8 cellular contexts compared by ENCODE assay signal in genomic region chr6:71533939-71534379, GRCh38.
A peak's percentile ranks its signal among the peaks of the same experiment; 100 is the strongest.
DNase-seq lines count a peak whose midpoint lies in the region; ATAC-seq, FAIRE-seq and TF ChIP-seq lines count a peak whose summit lies in the region.

No MANE protein-coding gene starts in this region.

- H3K27ac ChIP-seq in brain microvascular endothelial cell (no peak overlapping the region), suprapubic skin (no peak overlapping the region)

- no peak for FAIRE-seq in D721Med (lab: Jason Lieb, UNC)

- ATAC-seq in HG02588 (IDR thresholded peaks at IDR 0.05; ENCODE audit: unreplicated experiment): no peak
- ATAC-seq in HG03196 (IDR thresholded peaks at IDR 0.05; ENCODE audit: unreplicated experiment): no peak

- H3K9me3 ChIP-seq in suprapubic skin: no peaks in the 10 kb centered on the region

- H3K27me3 ChIP-seq in brain microvascular endothelial cell (replicated peaks) (no peaks in the 10 kb centered on the region), suprapubic skin (no peaks in the 10 kb centered on the region)

- peak; percentile 65 for TF ChIP-seq CTCF in D721Med (IDR thresholded peaks at IDR 0.05; ENCODE audit: insufficient read depth, missing control alignments)
- peak; percentile 44 for TF ChIP-seq CTCF in brain microvascular endothelial cell (IDR thresholded peaks at IDR 0.05; ENCODE audit: low read depth, low read length, missing control alignments)
- TF ChIP-seq CTCF in suprapubic skin (IDR thresholded peaks at IDR 0.05): peak in 1 of 2 donors; percentile 36

- in situ Hi-C loops in KBM-7 (cut with MboI; ENCODE audit: low pct_unique_long_range_greater_than_20kb, low sequenced_read_pairs): no loop called here
- in situ Hi-C loops in brain microvascular endothelial cell (cut with HindIII; ENCODE audit: low pct_ligation_motif_present, low sequenced_read_pairs): no loop called here

- no peaks in the 10 kb centered on the region for H3K4me1 ChIP-seq in suprapubic skin

- H3K4me3 ChIP-seq in brain microvascular endothelial cell (ENCODE audit: low read depth, low read length): no peak overlapping the region
- no peak overlapping the region for H3K4me3 ChIP-seq in suprapubic skin

- DNase-seq in D721Med (ENCODE audit: insufficient read length, low spot score): no peak
- peak; percentile 12 for DNase-seq in KBM-7
- no peak for DNase-seq in brain microvascular endothelial cell
- peak; percentile 38 for DNase-seq in middle frontal gyrus (ENCODE audit: extremely low spot score, low spot score)
- no peak for DNase-seq in activated CD4-positive, alpha-beta T cell treated with anti-CD3 and anti-CD28 coated beads for 1 hour
- no peak for DNase-seq in suprapubic skin (ENCODE audit: low spot score in 2 of 2)

- 58% methylated on average over 2 of the region's 2 CpGs for WGBS in suprapubic skin

- TF ChIP-seq POLR2A in suprapubic skin (IDR thresholded peaks at IDR 0.05): no peak

- TF ChIP-seq EP300 in suprapubic skin (IDR thresholded peaks at IDR 0.05): no peak

- no peaks in the 10 kb centered on the region for H3K36me3 ChIP-seq in brain microvascular endothelial cell (replicated peaks)
- no peaks in the 10 kb centered on the region for H3K36me3 ChIP-seq in suprapubic skin

Comparison
In these comparisons a context has a peak if more than half of its experiments do, and no peak if none do; other contexts are left out.
1. DNase-seq: peak in KBM-7 (single experiment) and middle frontal gyrus (single experiment); none in D721Med (single experiment), brain microvascular endothelial cell (single experiment), activated CD4-positive, alpha-beta T cell treated with anti-CD3 and anti-CD28 coated beads for 1 hour (single experiment) and suprapubic skin (0 of 2).